ENCODE assay signal across 18 cellular contexts in the genomic region with DNA sequence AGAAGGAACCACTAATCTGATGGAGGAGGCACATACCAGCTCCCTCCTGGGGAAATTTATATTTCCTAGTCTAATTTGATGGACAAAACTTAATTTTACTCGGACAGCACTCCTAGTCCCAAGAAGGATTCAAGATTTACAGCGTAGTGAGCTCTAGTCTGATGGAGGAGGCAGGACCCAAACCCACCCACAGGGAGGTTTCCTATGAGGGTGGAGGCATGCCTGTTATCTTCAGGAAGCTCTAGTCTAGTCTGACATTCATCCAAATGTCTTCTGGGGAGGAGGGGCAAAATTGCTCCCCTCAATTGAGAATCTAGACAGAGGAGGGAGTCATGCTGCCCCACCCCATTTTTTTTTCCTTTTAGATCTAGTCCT. TPM values are rescaled to one million over a fixed set of nuclear protein-coding genes. Genes with fewer than 3 reads are reported as not detected.
"Had no signal": no experiment of that assay in that cellular context is flagged by ENCODE, and none has a peak within 500 bp of the region (broad histone marks: within the 10 kb centered on the region; RNA-seq: fewer than 3 reads in every experiment).

No MANE protein-coding gene starts in this region.

- H3K27ac Mint-ChIP-seq: activated CD4-positive, alpha-beta T cell treated with anti-CD3 and anti-CD28 coated beads, Interleukin-2, amount 10 ng/mL, durations not matched to agents 7 days and 5 days; activated T-helper 1 cell treated with anti-CD3 and anti-CD28 coated beads, Interleukin-12 subunit alpha, Interleukin-12 subunit beta, Interleukin-2, Interleukin-4 antibody, amounts not matched to agents 30 ng/mL and 10 ng/mL and 1 ng/mL, durations not matched to agents 14 hours and 24 hours and 36 hours; T-helper 2 cell treated with Interferon-gamma antibody and Interleukin-4, amounts not matched to agents 5 μg/mL and 100 μg/mL, for 36 hours had no signal

- H3K9me3 ChIP-seq: esophagus squamous epithelium had no signal

- FAIRE-seq: endothelial cell of umbilical vein had no signal

- H3K4me3 ChIP-seq: coronary artery, esophagus squamous epithelium had no signal

- H3K36me3 ChIP-seq: esophagus squamous epithelium had no signal

- DNase-seq: activated CD4-positive, alpha-beta T cell treated with anti-CD3 and anti-CD28 coated beads, Interleukin-2, amount 10 ng/mL, durations not matched to agents 7 days and 5 days; activated naive CD4-positive, alpha-beta T cell; effector CD4-positive, alpha-beta T cell; esophagus squamous epithelium; retina; stimulated activated CD4-positive, alpha-beta T cell treated with anti-CD3 and anti-CD28 coated beads, Interleukin-15, amount 100 ng/mL, for 24 hours; stimulated activated CD4-positive, alpha-beta T cell treated with anti-CD3 and anti-CD28 coated beads, Interleukin-4, amount 100 ng/mL, for 1 hour; stimulated activated naive CD4-positive, alpha-beta T cell treated with Interleukin-2 at 50 U/mL for 16 hours had no signal

- H3K4me3 Mint-ChIP-seq: activated CD4-positive, alpha-beta T cell treated with anti-CD3 and anti-CD28 coated beads, Interleukin-2, amount 10 ng/mL, durations not matched to agents 7 days and 5 days; activated T-helper 1 cell treated with anti-CD3 and anti-CD28 coated beads, Interleukin-12 subunit alpha, Interleukin-12 subunit beta, Interleukin-2, Interleukin-4 antibody, amounts not matched to agents 30 ng/mL and 10 ng/mL and 1 ng/mL, durations not matched to agents 14 hours and 24 hours and 36 hours; central memory CD8-positive, alpha-beta T cell; T-helper 2 cell treated with Interferon-gamma antibody and Interleukin-4, amounts not matched to agents 5 μg/mL and 100 μg/mL, for 36 hours had no signal

- H3K9me3 Mint-ChIP-seq: activated CD4-positive, alpha-beta T cell treated with anti-CD3 and anti-CD28 coated beads, Interleukin-2, amount 10 ng/mL, durations not matched to agents 7 days and 5 days; activated T-helper 1 cell treated with anti-CD3 and anti-CD28 coated beads, Interleukin-12 subunit alpha, Interleukin-12 subunit beta, Interleukin-2, Interleukin-4 antibody, amounts not matched to agents 30 ng/mL and 10 ng/mL and 1 ng/mL, durations not matched to agents 14 hours and 24 hours and 36 hours; central memory CD8-positive, alpha-beta T cell; T-helper 2 cell treated with Interferon-gamma antibody and Interleukin-4, amounts not matched to agents 5 μg/mL and 100 μg/mL, for 36 hours had no signal

- H3K27ac ChIP-seq: coronary artery had no signal

- H3K27me3 ChIP-seq: esophagus squamous epithelium had no signal

- H3K27me3 Mint-ChIP-seq: central memory CD8-positive, alpha-beta T cell had no signal

RNA-seq across cellular contexts. Expression of gene CEACAM16, which starts 39.2 kb away (rescaled TPM):
- total RNA-seq: activated CD4-positive, alpha-beta T cell treated with anti-CD3 and anti-CD28 coated beads, Interleukin-2, amount 10 ng/mL, durations not matched to agents 7 days and 5 days; activated CD8-positive, alpha-beta memory T cell treated with anti-CD3 and anti-CD28 coated beads for 36 hours; activated T-helper 1 cell treated with anti-CD3 and anti-CD28 coated beads, Interleukin-12 subunit alpha, Interleukin-12 subunit beta, Interleukin-2, Interleukin-4 antibody, amounts not matched to agents 30 ng/mL and 10 ng/mL and 1 ng/mL, durations not matched to agents 14 hours and 24 hours and 36 hours; endothelial cell of umbilical vein; esophagus squamous epithelium; lower leg skin; mesenteric fat pad; osteocyte had no signal
- polyA plus RNA-seq: endothelial cell of umbilical vein, neural cell had no signal

RNA-seq across cellular contexts. Expression of gene CBLC, which starts 39.5 kb away (rescaled TPM):
- total RNA-seq: activated CD4-positive, alpha-beta T cell treated with anti-CD3 and anti-CD28 coated beads, Interleukin-2, amount 10 ng/mL, durations not matched to agents 7 days and 5 days; activated CD8-positive, alpha-beta memory T cell treated with anti-CD3 and anti-CD28 coated beads for 36 hours; activated T-helper 1 cell treated with anti-CD3 and anti-CD28 coated beads, Interleukin-12 subunit alpha, Interleukin-12 subunit beta, Interleukin-2, Interleukin-4 antibody, amounts not matched to agents 30 ng/mL and 10 ng/mL and 1 ng/mL, durations not matched to agents 14 hours and 24 hours and 36 hours; endothelial cell of umbilical vein; mesenteric fat pad; osteocyte had no signal
- polyA plus RNA-seq: neural cell had no signal
